ENCODE assay signal across 8 cellular contexts in genomic region chr9:121736147-121736721, GRCh38.
DNase-seq lines count a peak whose midpoint lies in the region; ATAC-seq and TF ChIP-seq lines count a peak whose summit lies in the region.

No MANE protein-coding gene starts in this region.

- peak overlapping the region; percentile 85 to 99 (median 96) for H3K27ac ChIP-seq in tibial nerve

- WGBS in tibial nerve, 2 donors, result 0 to 1% methylated on average over 32 to 42 of the region's 48 CpGs

- H3K36me3 Mint-ChIP-seq in memory B cell, result no peaks in the 10 kb centered on the region

- peak; percentile 35 to 58 for TF ChIP-seq POLR2A in tibial nerve (IDR thresholded peaks at IDR 0.05)

- H3K9me3 ChIP-seq in NT2/D1 (ENCODE audit: insufficient read depth, low read length) (no peaks in the 10 kb centered on the region), tibial nerve (no peaks in the 10 kb centered on the region)

- TF ChIP-seq CTCF in tibial nerve (IDR thresholded peaks at IDR 0.05), result no peak

- peak in 1 of 2 donors; percentile 89 for TF ChIP-seq EP300 in tibial nerve (IDR thresholded peaks at IDR 0.05)

- H3K4me1 ChIP-seq in NT2/D1 (ENCODE audit: insufficient read depth, insufficient read length) (peaks cover 54% of the 10 kb centered on the region), tibial nerve (peaks cover 0 to 90% (median 71%) of the 10 kb centered on the region in 4 donors)

- no peaks in the 10 kb centered on the region for H3K27me3 ChIP-seq in NT2/D1 (ENCODE audit: insufficient read depth, insufficient read length)
- H3K27me3 ChIP-seq in tibial nerve, result no peaks in the 10 kb centered on the region

- no peak for ATAC-seq in memory B cell (ENCODE audit: low read depth)
- ATAC-seq in GM18858 (IDR thresholded peaks at IDR 0.05; ENCODE audit: unreplicated experiment), result no peak
- ATAC-seq in HG03565 (IDR thresholded peaks at IDR 0.05; ENCODE audit: unreplicated experiment), result no peak

- H3K4me1 Mint-ChIP-seq in memory B cell, result peaks cover 12% of the 10 kb centered on the region

- H3K4me3 ChIP-seq in NT2/D1 (ENCODE audit: insufficient read length, low read depth), result peak overlapping the region; percentile 41
- H3K4me3 ChIP-seq in tibial nerve, result peak overlapping the region; percentile 39 to 67 (median 52)

- peak; percentile 43 for DNase-seq in NT2/D1 (ENCODE audit: low read depth, low spot score)
- peak; percentile 69 for DNase-seq in epidermal melanocyte (ENCODE audit: insufficient read length, low spot score)
- no peak for DNase-seq in memory B cell (ENCODE audit: low spot score in 2 of 2)
- DNase-seq in tibial nerve (ENCODE audit: low spot score in 2 of 2), result peak; percentile 50 to 60
- DNase-seq in NCI-H524 (lab: John Stamatoyannopoulos, UW), result no peak
- DNase-seq in putamen (ENCODE audit: low spot score), result no peak

- H3K9me3 Mint-ChIP-seq in memory B cell, result no peaks in the 10 kb centered on the region

- H3K27ac Mint-ChIP-seq in memory B cell, result no peak overlapping the region

- peak overlapping the region; percentile 70 for H3K4me3 Mint-ChIP-seq in memory B cell

- H3K36me3 ChIP-seq in NT2/D1 (ENCODE audit: insufficient read depth, insufficient read length, low read length) (peaks cover 13% of the 10 kb centered on the region), tibial nerve (no peaks in the 10 kb centered on the region)

- H3K27me3 Mint-ChIP-seq in memory B cell, result peaks cover 21% of the 10 kb centered on the region

- H3K9ac ChIP-seq in NT2/D1 (ENCODE audit: insufficient read length, low read depth), result peak overlapping the region; percentile 80

Comparison
In these comparisons a context has a peak if more than half of its experiments do, and no peak if none do; other contexts are left out.
1. DNase-seq: peak in NT2/D1 (single experiment), epidermal melanocyte (single experiment) and tibial nerve (2 of 2); none in memory B cell (0 of 2), NCI-H524 (0 of 2) and putamen (single experiment).